24 cellular contexts compared by ENCODE assay signal in genomic region chr3:122892561-122892960, GRCh38.
DNase-seq lines count a peak whose midpoint lies in the region; ATAC-seq and TF ChIP-seq lines count a peak whose summit lies in the region.
"Had no signal": no experiment of that assay in that cellular context is flagged by ENCODE, and none has a peak within 500 bp of the region (broad histone marks: within the 10 kb centered on the region; RNA-seq: fewer than 3 reads in every experiment).

No MANE protein-coding gene starts in this region.

- TF ChIP-seq POLR2A in HCT116 (IDR thresholded peaks at IDR 0.05; ENCODE audit: borderline replicate concordance, extremely low read depth, insufficient read depth, insufficient read length): no peak

- ATAC-seq in HCT116: no peak
- ATAC-seq in psoas muscle: peak in 2 of 4 donors; percentile 42 to 64
- ATAC-seq in HG03432 (IDR thresholded peaks at IDR 0.05; ENCODE audit: unreplicated experiment): no peak

- RAD21 ChIA-PET in HCT116 (lab: Charles Lee; ENCODE audit: low non-redundant PET in 1 of 2, low total read pairs in 2 of 2, uncharacterized antibody in 2 of 2, unreplicated experiment in 2 of 2): no interaction called here

- H3K4me2 ChIP-seq in HCT116 (ENCODE audit: low read length): peak overlapping the region; percentile 70; the same call in 1 of the 2 replicates

- peaks cover 15 to 46% of the 10 kb centered on the region in 2 experiments for H3K4me1 ChIP-seq in HCT116 (ENCODE audit: control insufficient read depth in 1 of 2, insufficient read depth in 2 of 2, low read length in 2 of 2)
- H3K4me1 ChIP-seq in psoas muscle: peaks cover 41% of the 10 kb centered on the region
- H3K4me1 ChIP-seq in HAP-1: no peaks in the 10 kb centered on the region
- peaks cover 0 to 9% of the 10 kb centered on the region in 2 donors for H3K4me1 ChIP-seq in ascending aorta

- no peaks in the 10 kb centered on the region for H4K20me1 ChIP-seq in HCT116 (ENCODE audit: insufficient read depth)

- POLR2A ChIA-PET in HCT116 (lab: Charles Lee): no interaction called here

- H3K36me3 ChIP-seq in HCT116 (ENCODE audit: control insufficient read depth in 1 of 2, insufficient read depth in 2 of 2, low read length in 2 of 2) (no peaks in the 10 kb centered on the region), psoas muscle (ENCODE audit: insufficient read depth in 1 of 2, low read depth in 1 of 2) (no peaks in the 10 kb centered on the region), HAP-1 (replicated peaks) (no peaks in the 10 kb centered on the region), ascending aorta (no peaks in the 10 kb centered on the region)
- H3K36me3 ChIP-seq: BE2C had no signal

- peak overlapping the region in 2 of 5 experiments; percentile 76 to 77 for H3K4me3 Mint-ChIP-seq in brain
- H3K4me3 Mint-ChIP-seq: CD14-positive monocyte; CD8-positive, alpha-beta memory T cell; HFFc6 had no signal

- no peaks in the 10 kb centered on the region for H3K79me2 ChIP-seq in HCT116 (ENCODE audit: insufficient read depth, low read length)

- CTCF ChIA-PET in HCT116 (lab: Charles Lee): no interaction called here

- H3K27ac Mint-ChIP-seq in brain: peak overlapping the region in 4 of 5 experiments; percentile 59 to 93 (median 72)
- H3K27ac Mint-ChIP-seq: CD14-positive monocyte, HFFc6 had no signal

- no peaks in the 10 kb centered on the region for H3K9me3 Mint-ChIP-seq in brain
- H3K9me3 Mint-ChIP-seq: CD14-positive monocyte; CD8-positive, alpha-beta memory T cell; HFFc6 had no signal

- H3K27me3 ChIP-seq in HCT116 (ENCODE audit: insufficient read depth, low read length) (no peaks in the 10 kb centered on the region), psoas muscle (ENCODE audit: insufficient read depth in 3 of 3, low read length in 2 of 3) (no peaks in the 10 kb centered on the region), HAP-1 (ENCODE audit: low read depth) (no peaks in the 10 kb centered on the region), ascending aorta (no peaks in the 10 kb centered on the region)
- H3K27me3 ChIP-seq: BE2C had no signal

- intact Hi-C loops in HCT116 (cut with micrococcal nuclease): no loop called here
- intact Hi-C loops in psoas muscle (cut with DNase I): no loop called here
- intact Hi-C loops in ascending aorta (cut with DNase I): no loop called here

- H3K27ac ChIP-seq in HCT116 (ENCODE audit: low read depth, low read length) (no peak overlapping the region), psoas muscle (peak overlapping the region; percentile 70), ascending aorta (no peak overlapping the region)
- H3K27ac ChIP-seq: 22Rv1, GM23248, RWPE1 had no signal

- no peak for TF ChIP-seq CTCF in HCT116 (IDR thresholded peaks at IDR 0.05 in 2 of 3, conservative IDR thresholded peaks at IDR 0.05 in 1 of 3; ENCODE audit: borderline replicate concordance in 1 of 3, insufficient read depth in 1 of 3, low read depth in 2 of 3, low read length in 2 of 3)
- no peak for TF ChIP-seq CTCF in brain (conservative IDR thresholded peaks at IDR 0.05)
- no peak for TF ChIP-seq CTCF in psoas muscle (IDR thresholded peaks at IDR 0.05)
- no peak for TF ChIP-seq CTCF in ascending aorta (IDR thresholded peaks at IDR 0.05)

- H3K9me2 ChIP-seq in HCT116 (ENCODE audit: insufficient read depth): no peaks in the 10 kb centered on the region

- no peak overlapping the region for H3K4me3 ChIP-seq in HCT116 (replicated peaks in 1 of 2; ENCODE audit: low read depth in 1 of 2, low read length in 2 of 2)
- no peak overlapping the region for H3K4me3 ChIP-seq in psoas muscle
- no peak overlapping the region for H3K4me3 ChIP-seq in HAP-1
- no peak overlapping the region for H3K4me3 ChIP-seq in ascending aorta
- H3K4me3 ChIP-seq: GM23248 had no signal

- in situ Hi-C loops in HAP-1 (cut with MboI; ENCODE audit: low sequenced_read_pairs): no loop called here

- no peak for TF ChIP-seq RAD21 in HCT116 (IDR thresholded peaks at IDR 0.05; ENCODE audit: low read depth)

- 67 to 87% (median 80%) methylated on average over 7 of the region's 7 CpGs for WGBS in psoas muscle, 3 donors

- no peaks in the 10 kb centered on the region for H3K27me3 Mint-ChIP-seq in brain

- no peak overlapping the region for H2AFZ ChIP-seq in HCT116 (ENCODE audit: low read depth, low read length, poor library complexity, severe bottlenecking)
- H2AFZ ChIP-seq: GM23248 had no signal

- H3K9ac ChIP-seq in HCT116 (ENCODE audit: low read length): peak overlapping the region; percentile 46; the same call in 1 of the 2 replicates
- H3K9ac ChIP-seq: GM23248 had no signal

- BruUV-seq in HCT116 (replicated peaks; lab: Mats Ljungman, UMichigan): no TSS peak

- no peaks in the 10 kb centered on the region for H3K9me3 ChIP-seq in HCT116 (ENCODE audit: control insufficient read depth in 1 of 2, insufficient read depth in 1 of 2, low read depth in 1 of 2, low read length in 2 of 2)
- no peaks in the 10 kb centered on the region for H3K9me3 ChIP-seq in psoas muscle
- no peaks in the 10 kb centered on the region for H3K9me3 ChIP-seq in HAP-1
- H3K9me3 ChIP-seq in ascending aorta: no peaks in the 10 kb centered on the region
- H3K9me3 ChIP-seq: BE2C had no signal

- H3K4me1 Mint-ChIP-seq in brain: peaks cover 57% of the 10 kb centered on the region

- DNase-seq in DMS153 (lab: John Stamatoyannopoulos, UW) (peak; percentile 33), DMS153 treated with DMSO at 0.1 percent for 48 hours (lab: John Stamatoyannopoulos, UW; ENCODE audit: unreplicated experiment) (no peak), HCT116 (ENCODE audit: low read depth, low spot score) (no peak), psoas muscle (no peak), HAP-1 (ENCODE audit: low spot score in 2 of 2) (no peak), ascending aorta (ENCODE audit: low spot score in 2 of 2) (no peak)
- DNase-seq: BE2C; CD8-positive, alpha-beta memory T cell; DMS 273 treated with DMSO at 0.1 percent for 48 hours; GM23248; H7; HFFc6; IMR-90; KG1; NCI-H1417 treated with DMSO at 0.1 percent for 48 hours; NCI-H1694 treated with DMSO at 0.1 percent for 48 hours; NCI-H524 treated with DMSO at 0.1 percent for 48 hours; NCI-H82; SHP77 treated with DMSO at 0.1 percent for 48 hours had no signal

- H3K36me3 Mint-ChIP-seq in brain: no peaks in the 10 kb centered on the region

TF ChIP-seq in HCT116, 20 proteins besides CTCF, POLR2A, EP300 and RAD21:
- TF ChIP-seq SIN3A (IDR thresholded peaks at IDR 0.05; ENCODE audit: low read depth) (no peak), CBX3 (IDR thresholded peaks at IDR 0.05; ENCODE audit: low read depth) (no peak), TCF7L2 (IDR thresholded peaks at IDR 0.05; ENCODE audit: borderline replicate concordance, extremely low read depth, insufficient read depth, insufficient read length) (no peak), CEBPB (IDR thresholded peaks at IDR 0.05; ENCODE audit: low read depth) (no peak), EGR1 (IDR thresholded peaks at IDR 0.05; ENCODE audit: low read depth) (no peak), POLR2AphosphoS5 (IDR thresholded peaks at IDR 0.05; ENCODE audit: low read depth, low read length) (no peak), ZNF274 (IDR thresholded peaks at IDR 0.05; ENCODE audit: low read depth, low read length) (no peak), ELF1 (IDR thresholded peaks at IDR 0.05; ENCODE audit: borderline replicate concordance, low read depth) (no peak; the same call in 1 of the 2 replicates), ZFX (IDR thresholded peaks at IDR 0.05) (no peak), SRF (IDR thresholded peaks at IDR 0.05; ENCODE audit: low read depth) (no peak), SP1 (IDR thresholded peaks at IDR 0.05; ENCODE audit: low read depth) (no peak), EZH2 (IDR thresholded peaks at IDR 0.05) (no peak), YY1 (IDR thresholded peaks at IDR 0.05; ENCODE audit: extremely low read depth, insufficient replicate concordance, low read depth, low read length) (no peak), JUND (IDR thresholded peaks at IDR 0.05) (no peak), ATF3 (IDR thresholded peaks at IDR 0.05) (no peak)
- TF ChIP-seq, protein P1, sequence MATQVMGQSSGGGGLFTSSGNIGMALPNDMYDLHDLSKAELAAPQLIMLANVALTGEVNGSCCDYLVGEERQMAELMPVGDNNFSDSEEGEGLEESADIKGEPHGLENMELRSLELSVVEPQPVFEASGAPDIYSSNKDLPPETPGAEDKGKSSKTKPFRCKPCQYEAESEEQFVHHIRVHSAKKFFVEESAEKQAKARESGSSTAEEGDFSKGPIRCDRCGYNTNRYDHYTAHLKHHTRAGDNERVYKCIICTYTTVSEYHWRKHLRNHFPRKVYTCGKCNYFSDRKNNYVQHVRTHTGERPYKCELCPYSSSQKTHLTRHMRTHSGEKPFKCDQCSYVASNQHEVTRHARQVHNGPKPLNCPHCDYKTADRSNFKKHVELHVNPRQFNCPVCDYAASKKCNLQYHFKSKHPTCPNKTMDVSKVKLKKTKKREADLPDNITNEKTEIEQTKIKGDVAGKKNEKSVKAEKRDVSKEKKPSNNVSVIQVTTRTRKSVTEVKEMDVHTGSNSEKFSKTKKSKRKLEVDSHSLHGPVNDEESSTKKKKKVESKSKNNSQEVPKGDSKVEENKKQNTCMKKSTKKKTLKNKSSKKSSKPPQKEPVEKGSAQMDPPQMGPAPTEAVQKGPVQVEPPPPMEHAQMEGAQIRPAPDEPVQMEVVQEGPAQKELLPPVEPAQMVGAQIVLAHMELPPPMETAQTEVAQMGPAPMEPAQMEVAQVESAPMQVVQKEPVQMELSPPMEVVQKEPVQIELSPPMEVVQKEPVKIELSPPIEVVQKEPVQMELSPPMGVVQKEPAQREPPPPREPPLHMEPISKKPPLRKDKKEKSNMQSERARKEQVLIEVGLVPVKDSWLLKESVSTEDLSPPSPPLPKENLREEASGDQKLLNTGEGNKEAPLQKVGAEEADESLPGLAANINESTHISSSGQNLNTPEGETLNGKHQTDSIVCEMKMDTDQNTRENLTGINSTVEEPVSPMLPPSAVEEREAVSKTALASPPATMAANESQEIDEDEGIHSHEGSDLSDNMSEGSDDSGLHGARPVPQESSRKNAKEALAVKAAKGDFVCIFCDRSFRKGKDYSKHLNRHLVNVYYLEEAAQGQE (IDR thresholded peaks at IDR 0.05; ENCODE audit: low read depth): no peak
- TF ChIP-seq, protein P2, sequence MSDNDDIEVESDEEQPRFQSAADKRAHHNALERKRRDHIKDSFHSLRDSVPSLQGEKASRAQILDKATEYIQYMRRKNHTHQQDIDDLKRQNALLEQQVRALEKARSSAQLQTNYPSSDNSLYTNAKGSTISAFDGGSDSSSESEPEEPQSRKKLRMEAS (IDR thresholded peaks at IDR 0.05): no peak
TF ChIP-seq in HCT116: peak in this region for 0.
